ENCODE assay signal across 13 cellular contexts in the genomic region with DNA sequence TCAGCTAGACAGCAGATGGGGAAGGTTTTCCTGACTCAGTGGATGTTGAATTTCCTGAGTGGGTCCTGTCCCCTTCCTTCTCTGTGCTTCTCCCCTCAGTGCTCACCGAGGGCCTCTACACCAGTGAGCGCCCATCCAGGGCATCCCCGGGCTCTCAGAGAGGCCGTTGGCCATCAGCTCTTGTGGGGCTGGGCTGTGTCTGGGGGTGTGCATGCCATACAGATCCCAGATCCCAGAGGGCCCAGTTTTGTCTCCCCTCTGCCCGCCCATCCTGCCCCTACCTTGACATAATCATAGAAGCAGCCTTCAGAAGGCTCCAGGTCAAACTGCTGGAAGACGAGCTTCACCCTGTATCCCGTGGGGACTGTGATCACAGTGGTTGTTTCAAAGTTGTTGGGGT. TPM values are rescaled to one million over a fixed set of nuclear protein-coding genes. Genes with fewer than 3 reads are reported as not detected.
A peak's percentile ranks its signal among the peaks of the same experiment; 100 is the strongest.
DNase-seq lines count a peak whose midpoint lies in the region; ATAC-seq and TF ChIP-seq lines count a peak whose summit lies in the region.
"Had no signal": no experiment of that assay in that cellular context is flagged by ENCODE, and none has a peak within 500 bp of the region (broad histone marks: within the 10 kb centered on the region; RNA-seq: fewer than 3 reads in every experiment).

No MANE protein-coding gene starts in this region.

- H3K79me2 ChIP-seq in smooth muscle cell (ENCODE audit: low read depth), result no peaks in the 10 kb centered on the region

- no peaks in the 10 kb centered on the region for H3K27me3 Mint-ChIP-seq in CD8-positive, alpha-beta T cell (ENCODE audit: low read depth)

- H3K9me3 ChIP-seq in CD8-positive, alpha-beta T cell (ENCODE audit: low read length), result no peaks in the 10 kb centered on the region
- no peaks in the 10 kb centered on the region for H3K9me3 ChIP-seq in lower lobe of right lung
- no peaks in the 10 kb centered on the region for H3K9me3 ChIP-seq in smooth muscle cell (replicated peaks; ENCODE audit: low read depth)

- CTCF ChIA-PET in CD8-positive, alpha-beta T cell (lab: Charles Lee), result interaction anchor here (0.8 to 5.0 kb wide), 7 partner anchors 17 to 222 kb away, joined by 3 to 41 read pairs (median 4); partner anchors contain the start of genes C12orf57, C1RL and RNU7-1

- no peaks in the 10 kb centered on the region for H3K36me3 ChIP-seq in CD8-positive, alpha-beta T cell (ENCODE audit: insufficient read depth, low read length)
- H3K36me3 ChIP-seq in lower lobe of right lung (peaks cover 25% of the 10 kb centered on the region), smooth muscle cell (ENCODE audit: low read depth) (no peaks in the 10 kb centered on the region)

- peaks cover 11% of the 10 kb centered on the region for H3K4me1 Mint-ChIP-seq in CD8-positive, alpha-beta T cell (ENCODE audit: low read depth)

- DNase-seq in CD8-positive, alpha-beta T cell, result no peak
- no peak for DNase-seq in astrocyte of the cerebellum (ENCODE audit: low read depth)
- no peak for DNase-seq in lower lobe of right lung
- no peak for DNase-seq in smooth muscle cell (lab: John Stamatoyannopoulos, UW; ENCODE audit: unreplicated experiment)
- no peak for DNase-seq in AG20443 (ENCODE audit: low spot score)
- DNase-seq: activated CD8-positive, alpha-beta T cell treated with anti-CD3 and anti-CD28 coated beads, Interleukin-2, amount 10 ng/mL, durations not matched to agents 7 days and 5 days; amniotic stem cell; posterior cingulate gyrus; T-helper 17 cell had no signal

- no peak overlapping the region for H3K4me3 ChIP-seq in CD8-positive, alpha-beta T cell (ENCODE audit: low read depth, low read length)
- H3K4me3 ChIP-seq in astrocyte of the cerebellum (ENCODE audit: low read depth, low read length) (peak overlapping the region; percentile 41), lower lobe of right lung (peak overlapping the region; percentile 65), smooth muscle cell (no peak overlapping the region)

- H3F3A ChIP-seq in smooth muscle cell (ENCODE audit: low read depth), result no peaks in the 10 kb centered on the region

- no peak for ATAC-seq in CD8-positive, alpha-beta T cell
- ATAC-seq in lower lobe of right lung (no peak), HG02938 (IDR thresholded peaks at IDR 0.05; ENCODE audit: unreplicated experiment) (no peak), GM18519 (IDR thresholded peaks at IDR 0.05; ENCODE audit: low FRiP score, unreplicated experiment) (no peak), GM19397 (IDR thresholded peaks at IDR 0.05; ENCODE audit: unreplicated experiment) (no peak)
- ATAC-seq: T-helper 17 cell had no signal

- H3K4me2 ChIP-seq in smooth muscle cell, result peak overlapping the region; percentile 82
- H3K4me2 ChIP-seq: KMS-11 had no signal

- no peaks in the 10 kb centered on the region for H3K9me3 Mint-ChIP-seq in CD8-positive, alpha-beta T cell

- in situ Hi-C loops in astrocyte of the cerebellum (cut with HindIII; ENCODE audit: low sequenced_read_pairs), result no loop called here

- H3K27me3 ChIP-seq in CD8-positive, alpha-beta T cell (ENCODE audit: insufficient read depth, low read length), result no peaks in the 10 kb centered on the region
- no peaks in the 10 kb centered on the region for H3K27me3 ChIP-seq in lower lobe of right lung (ENCODE audit: low read depth)
- H3K27me3 ChIP-seq in smooth muscle cell (ENCODE audit: low read depth), result no peaks in the 10 kb centered on the region

- TF ChIP-seq CTCF in CD8-positive, alpha-beta T cell (IDR thresholded peaks at IDR 0.05), result no peak
- TF ChIP-seq CTCF in astrocyte of the cerebellum (IDR thresholded peaks at IDR 0.05; ENCODE audit: low read depth, low read length, missing control alignments) (no peak), lower lobe of right lung (IDR thresholded peaks at IDR 0.05) (no peak), smooth muscle cell (IDR thresholded peaks at IDR 0.05; ENCODE audit: borderline replicate concordance, insufficient read depth, poor library complexity, severe bottlenecking) (no peak)

- H3K4me3 Mint-ChIP-seq in CD8-positive, alpha-beta T cell, result peak overlapping the region; percentile 47

- H3K27ac Mint-ChIP-seq in CD8-positive, alpha-beta T cell, result no peak overlapping the region
- H3K27ac Mint-ChIP-seq: T-helper 17 cell had no signal

- H2AFZ ChIP-seq in smooth muscle cell (ENCODE audit: low read depth), result no peak overlapping the region

- intact Hi-C loops in CD8-positive, alpha-beta T cell (cut with DNase I, micrococcal nuclease), result loop anchor here in 1 of 2 experiments (5.0 kb wide), 1 partner anchor 119 kb away; the partner anchor contains the start of genes EMG1 and PHB2
- intact Hi-C loops in lower lobe of right lung (cut with DNase I), result no loop called here

- POLR2A ChIA-PET in CD8-positive, alpha-beta T cell (lab: Charles Lee), result interaction anchor here (1.5 kb wide), 1 partner anchor 200 kb away, joined by 5 read pairs; no protein-coding TSS in a partner anchor

- H4K20me1 ChIP-seq in smooth muscle cell (ENCODE audit: low read depth), result no peaks in the 10 kb centered on the region

- H3K4me1 ChIP-seq in CD8-positive, alpha-beta T cell (ENCODE audit: insufficient read depth, low read length), result peaks cover 14% of the 10 kb centered on the region
- peaks cover 7% of the 10 kb centered on the region for H3K4me1 ChIP-seq in lower lobe of right lung
- H3K4me1 ChIP-seq in smooth muscle cell (ENCODE audit: low read depth), result no peaks in the 10 kb centered on the region

- 98% methylated on average over 7 of the region's 7 CpGs for WGBS in smooth muscle cell (ENCODE audit: low lambda C conversion rate)

- H3K36me3 Mint-ChIP-seq in CD8-positive, alpha-beta T cell, result no peaks in the 10 kb centered on the region

- H3K9ac ChIP-seq in smooth muscle cell (ENCODE audit: low read depth), result no peak overlapping the region
- H3K9ac ChIP-seq: KMS-11 had no signal

- no peak overlapping the region for H3K27ac ChIP-seq in CD8-positive, alpha-beta T cell (ENCODE audit: low read depth, low read length)
- H3K27ac ChIP-seq in lower lobe of right lung (peak overlapping the region; percentile 78), smooth muscle cell (ENCODE audit: low read depth) (no peak overlapping the region)
- H3K27ac ChIP-seq: KMS-11 had no signal

RNA-seq across cellular contexts. Expression of gene C1R, which starts 1.1 kb away (rescaled TPM):
- 1 to 10 TPM; 3.8 TPM for total RNA-seq in CD8-positive, alpha-beta T cell
- total RNA-seq in lower lobe of right lung (373 TPM), smooth muscle cell (51.2 and 58.9 TPM in 2 replicates)
- polyA plus RNA-seq in smooth muscle cell, result 78.7 and 83.8 TPM in 2 replicates

RNA-seq across cellular contexts. Expression of gene C1RL, which starts 17.8 kb away (rescaled TPM):
- 1 to 10 TPM; 8.0 to 9.0 TPM for total RNA-seq in CD8-positive, alpha-beta T cell
- total RNA-seq in lower lobe of right lung (80.5 TPM), smooth muscle cell (18.5 and 21.1 TPM in 2 replicates)
- 8.7 and 9.8 TPM in 2 replicates for polyA plus RNA-seq in smooth muscle cell

RNA-seq across cellular contexts. Expression of gene C1S, which starts 30.7 kb away (rescaled TPM):
- total RNA-seq in CD8-positive, alpha-beta T cell, result 1 to 10 TPM; 1.5 to 2.4 TPM
- total RNA-seq in lower lobe of right lung (280 TPM), smooth muscle cell (38.5 and 65.7 TPM in 2 replicates)
- 61.1 and 69.2 TPM in 2 replicates for polyA plus RNA-seq in smooth muscle cell

RNA-seq across cellular contexts. Expression of gene RBP5, which starts 37.5 kb away (rescaled TPM):
- not detected for total RNA-seq in CD8-positive, alpha-beta T cell
- total RNA-seq in lower lobe of right lung (1.1 TPM), smooth muscle cell (not detected in 2 replicates)
- polyA plus RNA-seq in smooth muscle cell, result 0.21 and 2.3 TPM in 2 replicates
- total RNA-seq: T-helper 17 cell had no signal

RNA-seq across cellular contexts. Expression of gene CLSTN3, which starts 39.0 kb away (rescaled TPM):
- total RNA-seq in CD8-positive, alpha-beta T cell, result 10 to 100 TPM; 23.1 to 24.0 TPM
- total RNA-seq in lower lobe of right lung (36.8 TPM), smooth muscle cell (26.5 and 51.0 TPM in 2 replicates)
- polyA plus RNA-seq in smooth muscle cell, result 12.4 and 25.4 TPM in 2 replicates

Comparison
In these comparisons a context has a peak if more than half of its experiments do, and no peak if none do; other contexts are left out.
1. H3K4me3 ChIP-seq: peak in astrocyte of the cerebellum (single experiment) and lower lobe of right lung (single experiment); none in CD8-positive, alpha-beta T cell (single experiment) and smooth muscle cell (single experiment).
2. RNA of gene C1R, which starts 1.1 kb away (total RNA-seq): 373 TPM in lower lobe of right lung (single experiment) and 51.2 to 58.9 TPM in smooth muscle cell; 3.8 TPM in CD8-positive, alpha-beta T cell; every median in the first group is over 10 times any median in the second.
3. RNA of gene C1S, which starts 30.7 kb away (total RNA-seq): 280 TPM in lower lobe of right lung (single experiment) and 38.5 to 65.7 TPM in smooth muscle cell; 1.5 to 2.4 TPM in CD8-positive, alpha-beta T cell; every median in the first group is over 10 times any median in the second.